ENCODE assay signal across 1 cellular context in the genomic region with DNA sequence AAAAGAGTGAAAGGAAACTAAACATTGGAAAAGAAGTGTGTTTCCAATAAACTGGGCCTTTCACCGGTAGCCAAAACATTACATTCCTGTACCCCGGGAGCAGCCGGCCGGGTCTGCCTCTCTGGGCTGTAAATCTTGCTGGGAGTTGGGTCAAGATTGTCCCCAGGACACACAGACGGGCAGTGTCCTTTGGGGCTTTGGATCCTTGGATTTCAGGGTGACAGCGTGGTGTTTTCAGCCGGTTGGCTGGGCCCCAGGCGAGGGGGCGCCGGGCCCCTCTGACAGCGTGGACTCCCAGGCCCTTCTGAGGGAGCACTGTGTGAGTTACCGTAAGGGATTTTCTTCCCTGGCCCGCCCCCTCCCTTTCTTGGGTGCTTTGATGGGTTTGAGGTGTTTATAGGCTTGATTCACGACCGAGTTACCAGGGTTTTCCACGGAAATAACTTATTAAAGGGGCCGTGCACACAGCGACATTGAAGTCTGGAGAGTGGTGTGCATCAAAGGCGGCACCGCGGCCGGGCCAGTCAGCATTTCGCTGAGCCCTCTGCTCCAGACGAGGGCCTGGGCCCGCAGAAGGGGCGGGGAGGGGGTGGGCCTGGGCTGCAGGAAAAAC.
TF ChIP-seq lines count a peak whose summit lies in the region.

No MANE protein-coding gene starts in this region.

TF ChIP-seq in endothelial cell of umbilical vein, 7 proteins besides CTCF, POLR2A, EP300 and RAD21 (continued from another document):
- TF ChIP-seq FOS (IDR thresholded peaks at IDR 0.05; ENCODE audit: borderline replicate concordance, insufficient read depth, low read length), result no peak
- TF ChIP-seq MYC (IDR thresholded peaks at IDR 0.05; ENCODE audit: low read depth, low read length), result no peak
TF ChIP-seq in endothelial cell of umbilical vein: peak in this region for 0.
